ENCODE assay signal across 2 cellular contexts in genomic region chr17:64155090-64155630, GRCh38.
A peak's percentile ranks its signal among the peaks of the same experiment; 100 is the strongest.
TF ChIP-seq lines count a peak whose summit lies in the region.

No MANE protein-coding gene starts in this region.

TF ChIP-seq in GM23338, 12 proteins besides CTCF, POLR2A, EP300 and RAD21 (continued from another document):
- TF ChIP-seq ZNF462 (CRISPR knock-in tag; IDR thresholded peaks at IDR 0.05) (no peak), REST (IDR thresholded peaks at IDR 0.05; ENCODE audit: unreplicated experiment) (no peak), POLR2AphosphoS5 (IDR thresholded peaks at IDR 0.05; ENCODE audit: low read depth) (no peak), CREB1 (CRISPR knock-in tag; IDR thresholded peaks at IDR 0.05; ENCODE audit: low read depth) (no peak), ETS1 (IDR thresholded peaks at IDR 0.05) (no peak), NANOG (IDR thresholded peaks at IDR 0.05; ENCODE audit: borderline replicate concordance) (no peak), ZNF331 (CRISPR knock-in tag; IDR thresholded peaks at IDR 0.05; ENCODE audit: low read depth) (no peak), EZH2phosphoT487 (IDR thresholded peaks at IDR 0.05; ENCODE audit: unreplicated experiment) (no peak), JUNB (IDR thresholded peaks at IDR 0.05; ENCODE audit: unreplicated experiment) (no peak)
TF ChIP-seq in GM23338: peak in this region for 0.

TF ChIP-seq in HepG2, 621 proteins besides CTCF, POLR2A, EP300 and RAD21 (continued from another document and continues in another):
- TF ChIP-seq ZNF275 (CRISPR knock-in tag; IDR thresholded peaks at IDR 0.05; ENCODE audit: borderline replicate concordance) (0 out of 2 replicates have a peak, but pooled peaks have one; percentile 7), ATF1 (CRISPR knock-in tag; IDR thresholded peaks at IDR 0.05) (no peak), ZC3H13 (CRISPR knock-in tag; IDR thresholded peaks at IDR 0.05) (peak; percentile 46; the same call in 1 of the 2 replicates), KDM3A (CRISPR knock-in tag; IDR thresholded peaks at IDR 0.05; ENCODE audit: low read depth) (no peak), ZNF772 (CRISPR knock-in tag; IDR thresholded peaks at IDR 0.05) (peak; percentile 6; the same call in 1 of the 2 replicates), CHD2 (IDR thresholded peaks at IDR 0.05; ENCODE audit: low read depth, low read length) (no peak), HNRNPLL (IDR thresholded peaks at IDR 0.05; ENCODE audit: low read depth, low read length, poor library complexity, severe bottlenecking) (no peak), GABPB1 (CRISPR knock-in tag; IDR thresholded peaks at IDR 0.05) (no peak), REST (IDR thresholded peaks at IDR 0.05; ENCODE audit: borderline replicate concordance in 1 of 2, low read depth in 1 of 2, low read length in 2 of 2) (no peak), KLF11 (CRISPR knock-in tag; IDR thresholded peaks at IDR 0.05) (no peak; the same call in 1 of the 2 replicates), RFXAP (CRISPR knock-in tag; IDR thresholded peaks at IDR 0.05; ENCODE audit: borderline replicate concordance) (no peak), ATF7-NPFF (CRISPR knock-in tag; IDR thresholded peaks at IDR 0.05; ENCODE audit: low read depth) (no peak), POLR2G (IDR thresholded peaks at IDR 0.05; ENCODE audit: low read depth, low read length) (no peak), BORCS8-MEF2B (CRISPR knock-in tag; IDR thresholded peaks at IDR 0.05) (no peak), PCBP1 (IDR thresholded peaks at IDR 0.05; ENCODE audit: borderline replicate concordance, low read depth, low read length) (no peak), ZNF550 (CRISPR knock-in tag; IDR thresholded peaks at IDR 0.05; ENCODE audit: borderline replicate concordance) (peak; percentile 61; the same call in 1 of the 2 replicates), HCFC1 (IDR thresholded peaks at IDR 0.05; ENCODE audit: low read depth, low read length) (no peak), MXD4 (CRISPR knock-in tag; IDR thresholded peaks at IDR 0.05) (0 out of 2 replicates have a peak, but pooled peaks have one; percentile 14), ZNF556 (CRISPR knock-in tag; IDR thresholded peaks at IDR 0.05; ENCODE audit: borderline replicate concordance) (no peak), JUND (CRISPR knock-in tag; IDR thresholded peaks at IDR 0.05) (no peak), ZNF567 (CRISPR knock-in tag; IDR thresholded peaks at IDR 0.05; ENCODE audit: borderline replicate concordance) (0 out of 2 replicates have a peak, but pooled peaks have one; percentile 30), ZBTB14 (CRISPR knock-in tag; IDR thresholded peaks at IDR 0.05) (no peak), CHCHD3 (CRISPR knock-in tag; IDR thresholded peaks at IDR 0.05) (no peak), ZNF407 (CRISPR knock-in tag; IDR thresholded peaks at IDR 0.05; ENCODE audit: not compliant biosample characterization) (no peak), ZSCAN21 (CRISPR knock-in tag; IDR thresholded peaks at IDR 0.05; ENCODE audit: borderline replicate concordance) (0 out of 2 replicates have a peak, but pooled peaks have one; percentile 7), TFDP2 (CRISPR knock-in tag; IDR thresholded peaks at IDR 0.05) (peak; percentile 4; the same call in 1 of the 2 replicates), TEAD3 (CRISPR knock-in tag; optimal IDR thresholded peaks at IDR 0.05; ENCODE audit: borderline replicate concordance) (peak; percentile 25), ZNF224 (CRISPR knock-in tag; IDR thresholded peaks at IDR 0.05) (peak; percentile 9; the same call in 1 of the 2 replicates), ZBTB21 (CRISPR knock-in tag; IDR thresholded peaks at IDR 0.05) (0 out of 2 replicates have a peak, but pooled peaks have one; percentile 28), ZBTB26 (CRISPR knock-in tag; IDR thresholded peaks at IDR 0.05; ENCODE audit: borderline replicate concordance) (no peak), BRD4 (CRISPR knock-in tag; IDR thresholded peaks at IDR 0.05) (0 out of 2 replicates have a peak, but pooled peaks have one; percentile 4), FOXO4 (CRISPR knock-in tag; conservative IDR thresholded peaks at IDR 0.05) (0 out of 2 replicates have a peak, but pooled peaks have one; percentile 71), FOXP4 (CRISPR knock-in tag; IDR thresholded peaks at IDR 0.05) (no peak), ZNF431 (CRISPR knock-in tag; IDR thresholded peaks at IDR 0.05; ENCODE audit: borderline replicate concordance, low read depth) (no peak), NR3C1 (CRISPR knock-in tag; IDR thresholded peaks at IDR 0.05) (no peak), ZFP37 (CRISPR knock-in tag; IDR thresholded peaks at IDR 0.05; ENCODE audit: borderline replicate concordance) (no peak), EED (CRISPR knock-in tag; IDR thresholded peaks at IDR 0.05) (no peak)
